ENCODE assay signal across 1 cellular context in genomic region chr10:110483633-110484032, GRCh38.
TF ChIP-seq lines count a peak whose summit lies in the region.

No MANE protein-coding gene starts in this region.

TF ChIP-seq in K562, 482 proteins besides CTCF, POLR2A, EP300 and RAD21 (continued from another document and continues in another):
- TF ChIP-seq CHD7 (IDR thresholded peaks at IDR 0.05; ENCODE audit: low read depth, low read length): no peak
- TF ChIP-seq TEAD1 (CRISPR knock-in tag; IDR thresholded peaks at IDR 0.05): peak in 1 of 2 experiments; percentile 48; a peak in 1 of 4 replicates
- TF ChIP-seq MNT (conservative IDR thresholded peaks at IDR 0.05): peak in 1 of 2 experiments; percentile 25; a peak in 1 of 4 replicates
- peak; percentile 26; the same call in 1 of the 2 replicates for TF ChIP-seq DMBX1 (CRISPR knock-in tag; IDR thresholded peaks at IDR 0.05; ENCODE audit: borderline replicate concordance)
- no peak for TF ChIP-seq ZC3H4 (CRISPR knock-in tag; IDR thresholded peaks at IDR 0.05; ENCODE audit: borderline replicate concordance)
- TF ChIP-seq PREB (CRISPR knock-in tag; IDR thresholded peaks at IDR 0.05): no peak
- TF ChIP-seq CREBBP (IDR thresholded peaks at IDR 0.05; ENCODE audit: low read depth, low read length): no peak
- TF ChIP-seq ZNF146 (CRISPR knock-in tag; IDR thresholded peaks at IDR 0.05; ENCODE audit: unreplicated experiment): no peak
- TF ChIP-seq STAT5B (CRISPR knock-in tag; IDR thresholded peaks at IDR 0.05): no peak
- no peak for TF ChIP-seq RFX5 (IDR thresholded peaks at IDR 0.05; ENCODE audit: low read depth, low read length)
- no peak for TF ChIP-seq TARDBP (IDR thresholded peaks at IDR 0.05)
- TF ChIP-seq ZNF507 (tag; conservative IDR thresholded peaks at IDR 0.05): no peak
- no peak for TF ChIP-seq KLF6 (CRISPR knock-in tag; IDR thresholded peaks at IDR 0.05; ENCODE audit: borderline replicate concordance)
- no peak for TF ChIP-seq DIDO1 (tag; IDR thresholded peaks at IDR 0.05; ENCODE audit: low read depth)
- TF ChIP-seq ZNF318 (IDR thresholded peaks at IDR 0.05; ENCODE audit: borderline replicate concordance in 1 of 2, low read depth in 1 of 2): peak in 1 of 2 experiments; percentile 88; a peak in 2 of 4 replicates
- no peak for TF ChIP-seq HMBOX1 (IDR thresholded peaks at IDR 0.05)
- TF ChIP-seq USF2 (CRISPR knock-in tag; IDR thresholded peaks at IDR 0.05): no peak
- no peak for TF ChIP-seq NCOA6 (IDR thresholded peaks at IDR 0.05)
- 0 out of 2 replicates have a peak, but pooled peaks have one; percentile 21 for TF ChIP-seq EP400 (IDR thresholded peaks at IDR 0.05)
- no peak; a peak in 1 of 4 replicates for TF ChIP-seq MAZ (CRISPR knock-in tag; conservative IDR thresholded peaks at IDR 0.05 in 1 of 2, IDR thresholded peaks at IDR 0.05 in 1 of 2)
- TF ChIP-seq RB1 (IDR thresholded peaks at IDR 0.05; ENCODE audit: low read depth): no peak
- TF ChIP-seq CHD2 (IDR thresholded peaks at IDR 0.05; ENCODE audit: low read depth, low read length): no peak
